ENCODE assay signal across 11 cellular contexts in the genomic region with DNA sequence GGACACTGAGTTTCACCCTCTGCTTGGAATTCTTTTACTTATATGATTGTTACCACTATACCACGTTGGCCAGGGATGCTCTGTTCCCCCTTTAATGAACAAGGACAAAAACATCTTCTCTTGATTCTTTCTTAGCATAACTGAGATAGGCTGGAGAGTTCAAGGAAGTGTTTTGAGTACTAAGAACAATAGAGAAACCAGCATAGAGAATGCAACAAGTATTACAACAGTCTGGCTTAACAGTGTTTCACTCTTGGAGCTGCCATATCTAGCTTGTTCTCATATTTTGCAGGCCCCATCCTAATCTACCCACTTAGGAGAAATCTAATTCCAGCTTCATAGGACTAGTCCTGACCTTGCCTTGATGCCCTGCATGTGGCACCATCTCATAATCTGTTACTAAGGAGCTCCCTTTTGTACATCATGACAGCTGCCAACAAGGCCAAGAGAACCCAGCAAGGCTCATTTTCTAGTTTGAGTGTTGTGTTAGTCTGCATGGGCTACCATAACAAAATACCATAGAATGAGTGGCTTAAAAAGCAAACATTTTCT. TPM values are rescaled to one million over a fixed set of nuclear protein-coding genes. Genes with fewer than 3 reads are reported as not detected.
DNase-seq lines count a peak whose midpoint lies in the region; ATAC-seq lines count a peak whose summit lies in the region.
"Had no signal": no experiment of that assay in that cellular context is flagged by ENCODE, and none has a peak within 500 bp of the region (broad histone marks: within the 10 kb centered on the region; RNA-seq: fewer than 3 reads in every experiment).

No MANE protein-coding gene starts in this region.

- peaks cover 94% of the 10 kb centered on the region for H3K4me1 Mint-ChIP-seq in activated T-cell treated with anti-CD3 and anti-CD28 coated beads, Interleukin-2, amount 50 U/mL, for 72 hours (ENCODE audit: low read depth)
- H3K4me1 Mint-ChIP-seq in T-cell = peaks cover 87 to 89% (median 88%) of the 10 kb centered on the region in 3 donors
- H3K4me1 Mint-ChIP-seq in effector memory CD8-positive, alpha-beta T cell (ENCODE audit: low read depth in 2 of 2) = peaks cover 59 to 68% of the 10 kb centered on the region in 2 donors
- H3K4me1 Mint-ChIP-seq in stimulated activated naive CD8-positive, alpha-beta T cell treated with anti-CD3 and anti-CD28 coated beads, Interleukin-15, amount 100 ng/mL, for 72 hours = peaks cover 95% of the 10 kb centered on the region

- peaks cover 2 to 13% of the 10 kb centered on the region in 2 donors for H3K36me3 Mint-ChIP-seq in activated T-cell treated with anti-CD3 and anti-CD28 coated beads, Interleukin-2, amount 50 U/mL, for 72 hours (ENCODE audit: insufficient read depth in 2 of 2)
- H3K36me3 Mint-ChIP-seq in T-cell = peaks cover 26% of the 10 kb centered on the region
- peaks cover 9% of the 10 kb centered on the region for H3K36me3 Mint-ChIP-seq in effector memory CD8-positive, alpha-beta T cell (ENCODE audit: insufficient read depth)

- CTCF ChIA-PET in T-cell (lab: Charles Lee) = interaction anchor here in 1 of 2 donors (1.1 kb wide), 1 partner anchor 9 kb away, joined by 4 read pairs; no protein-coding TSS in a partner anchor

- POLR2A ChIA-PET in T-cell (lab: Charles Lee) = interaction anchor here in 1 of 2 donors (0.6 kb wide), 1 partner anchor 171 kb away, joined by 3 read pairs; no protein-coding TSS in a partner anchor

- H3K27ac Mint-ChIP-seq in activated T-cell treated with anti-CD3 and anti-CD28 coated beads, Interleukin-2, amount 50 U/mL, for 72 hours = peak overlapping the region; percentile 96
- peak overlapping the region; percentile 53 to 90 for H3K27ac Mint-ChIP-seq in T-cell
- peak overlapping the region; percentile 71 to 83 for H3K27ac Mint-ChIP-seq in effector memory CD8-positive, alpha-beta T cell
- peak overlapping the region; percentile 42 to 72 for H3K27ac Mint-ChIP-seq in stimulated activated naive CD8-positive, alpha-beta T cell treated with anti-CD3 and anti-CD28 coated beads, Interleukin-15, amount 100 ng/mL, for 72 hours

- H3K9me3 Mint-ChIP-seq in activated T-cell treated with anti-CD3 and anti-CD28 coated beads, Interleukin-2, amount 50 U/mL, for 72 hours = peaks cover 0 to 2% of the 10 kb centered on the region in 2 donors
- no peaks in the 10 kb centered on the region for H3K9me3 Mint-ChIP-seq in T-cell
- H3K9me3 Mint-ChIP-seq in effector memory CD8-positive, alpha-beta T cell = no peaks in the 10 kb centered on the region
- no peaks in the 10 kb centered on the region for H3K9me3 Mint-ChIP-seq in stimulated activated naive CD8-positive, alpha-beta T cell treated with anti-CD3 and anti-CD28 coated beads, Interleukin-15, amount 100 ng/mL, for 72 hours

- peak; percentile 43 to 46 for ATAC-seq in activated T-cell treated with anti-CD3 and anti-CD28 coated beads, Interleukin-2, amount 50 U/mL, for 72 hours (replicated peaks in 1 of 2)
- ATAC-seq in T-cell (replicated peaks in 1 of 4) (no peak), GM18907 (IDR thresholded peaks at IDR 0.05; ENCODE audit: unreplicated experiment) (no peak), GM18498 (IDR thresholded peaks at IDR 0.05; ENCODE audit: unreplicated experiment) (no peak)
- no peak for ATAC-seq in effector memory CD8-positive, alpha-beta T cell (replicated peaks)
- ATAC-seq in stimulated activated naive CD8-positive, alpha-beta T cell treated with anti-CD3 and anti-CD28 coated beads, Interleukin-15, amount 100 ng/mL, for 72 hours = peak; percentile 73
- ATAC-seq: lower lobe of right lung had no signal

- peak overlapping the region; percentile 69 to 80 for H3K4me3 Mint-ChIP-seq in activated T-cell treated with anti-CD3 and anti-CD28 coated beads, Interleukin-2, amount 50 U/mL, for 72 hours
- peak overlapping the region in 1 of 3 donors; percentile 57 for H3K4me3 Mint-ChIP-seq in T-cell
- H3K4me3 Mint-ChIP-seq in effector memory CD8-positive, alpha-beta T cell = peak overlapping the region; percentile 35 to 41
- peak overlapping the region; percentile 54 to 56 for H3K4me3 Mint-ChIP-seq in stimulated activated naive CD8-positive, alpha-beta T cell treated with anti-CD3 and anti-CD28 coated beads, Interleukin-15, amount 100 ng/mL, for 72 hours

- no peak for DNase-seq in activated T-cell treated with anti-CD3 and anti-CD28 coated beads, Interleukin-2, amount 50 U/mL, for 72 hours
- DNase-seq in activated T-cell treated with anti-CD3 and anti-CD28 coated beads, Interleukin-2, amount 50 U/mL, for 1 hour = no peak
- DNase-seq in T-cell (no peak), DMS53 treated with DMSO at 0.1 percent for 48 hours (lab: John Stamatoyannopoulos, UW; ENCODE audit: unreplicated experiment) (no peak)
- DNase-seq in effector memory CD8-positive, alpha-beta T cell = no peak
- no peak for DNase-seq in stimulated activated naive CD8-positive, alpha-beta T cell treated with anti-CD3 and anti-CD28 coated beads, Interleukin-15, amount 100 ng/mL, for 72 hours
- DNase-seq: activated CD8-positive, alpha-beta memory T cell treated with anti-CD3 and anti-CD28 coated beads, Interleukin-2, amount 50 U/mL, for 4 hours; DMS153; lower lobe of right lung had no signal

- no peaks in the 10 kb centered on the region for H3K27me3 Mint-ChIP-seq in activated T-cell treated with anti-CD3 and anti-CD28 coated beads, Interleukin-2, amount 50 U/mL, for 72 hours (ENCODE audit: low read depth)
- no peaks in the 10 kb centered on the region for H3K27me3 Mint-ChIP-seq in T-cell
- H3K27me3 Mint-ChIP-seq in effector memory CD8-positive, alpha-beta T cell = no peaks in the 10 kb centered on the region
- no peaks in the 10 kb centered on the region for H3K27me3 Mint-ChIP-seq in stimulated activated naive CD8-positive, alpha-beta T cell treated with anti-CD3 and anti-CD28 coated beads, Interleukin-15, amount 100 ng/mL, for 72 hours

RNA-seq across cellular contexts. Expression of gene PACS1, which starts 37.6 kb away (rescaled TPM):
- total RNA-seq in activated T-cell treated with anti-CD3 and anti-CD28 coated beads, Interleukin-2, amount 50 U/mL, for 72 hours = 100 to 1,000 TPM; 104 to 114 TPM
- 100 to 1,000 TPM; 222 to 268 (median 236) TPM for total RNA-seq in T-cell

RNA-seq across cellular contexts. Expression of gene SF3B2, which starts 55.5 kb away (rescaled TPM):
- 100 to 1,000 TPM; 222 to 223 TPM for total RNA-seq in activated T-cell treated with anti-CD3 and anti-CD28 coated beads, Interleukin-2, amount 50 U/mL, for 72 hours
- total RNA-seq in T-cell = 100 to 1,000 TPM; 189 to 264 (median 224) TPM

RNA-seq across cellular contexts. Expression of gene GAL3ST3, which starts 58.7 kb away (rescaled TPM):
- under 1 TPM; 0.36 to 0.42 TPM for total RNA-seq in activated T-cell treated with anti-CD3 and anti-CD28 coated beads, Interleukin-2, amount 50 U/mL, for 72 hours
- total RNA-seq in T-cell = under 1 TPM in 1 of 5 donors, not detected in 4; 0.18 TPM
- total RNA-seq: lower lobe of right lung had no signal

Comparison
In these comparisons a context has a peak if more than half of its experiments do, and no peak if none do; other contexts are left out.
1. ATAC-seq: peak in activated T-cell treated with anti-CD3 and anti-CD28 coated beads, Interleukin-2, amount 50 U/mL, for 72 hours (2 of 2) and stimulated activated naive CD8-positive, alpha-beta T cell treated with anti-CD3 and anti-CD28 coated beads, Interleukin-15, amount 100 ng/mL, for 72 hours (single experiment); none in T-cell (0 of 4), effector memory CD8-positive, alpha-beta T cell (single experiment), GM18907 (single experiment) and GM18498 (single experiment).
2. Peak in every context shown above with its lines, with median percentiles within 50 percentile points of each other: H3K27ac Mint-ChIP-seq.